In the genomic region with DNA sequence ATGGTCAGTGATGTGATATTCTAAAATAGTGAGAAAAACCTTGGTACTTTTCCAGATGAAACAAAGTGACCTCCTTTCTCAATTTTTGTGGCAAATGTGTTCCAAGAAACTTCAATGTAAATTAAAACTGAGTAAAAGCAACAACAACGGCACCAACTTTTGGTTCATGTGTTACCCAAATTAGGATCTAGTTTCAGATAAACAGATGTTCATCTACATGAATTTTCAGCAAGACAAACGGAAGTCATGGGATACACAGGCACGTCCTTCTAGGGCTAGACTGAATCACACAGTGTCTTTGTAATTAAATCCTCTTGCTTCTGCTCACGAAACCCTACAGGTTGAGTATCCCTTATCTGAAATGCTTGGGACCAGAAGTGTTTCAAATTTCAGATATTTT, we compare ENCODE assay signal across 17 cellular contexts.
"Had no signal": no experiment of that assay in that cellular context is flagged by ENCODE, and none has a peak within 500 bp of the region (broad histone marks: within the 10 kb centered on the region; RNA-seq: fewer than 3 reads in every experiment).

No MANE protein-coding gene starts in this region.

- H3K9me3 ChIP-seq: adrenal gland, colonic mucosa, tibial nerve had no signal

- DNase-seq: activated CD4-positive, alpha-beta T cell treated with anti-CD3 and anti-CD28 coated beads for 4 hours; activated naive CD4-positive, alpha-beta T cell treated with anti-CD3 and anti-CD28 coated beads, Interleukin-2, amount 10 ng/mL, durations not matched to agents 7 days and 5 days; adrenal gland; colonic mucosa; effector memory CD8-positive, alpha-beta T cell; immature natural killer cell; left cardiac atrium; naive thymus-derived CD8-positive, alpha-beta T cell; right cardiac atrium; T-helper 1 cell; WERI-Rb-1 had no signal

- H3K36me3 ChIP-seq: adrenal gland, colonic mucosa, tibial nerve, WERI-Rb-1 had no signal

- H3K4me1 Mint-ChIP-seq: activated naive CD4-positive, alpha-beta T cell treated with anti-CD3 and anti-CD28 coated beads, Interleukin-2, amount 10 ng/mL, durations not matched to agents 7 days and 5 days; activated T-helper 17 cell treated with anti-CD3 and anti-CD28 coated beads, Interleukin-2, amount 50 U/mL, for 72 hours; immature natural killer cell; naive thymus-derived CD8-positive, alpha-beta T cell; stimulated activated effector memory CD8-positive, alpha-beta T cell treated with anti-CD3 and anti-CD28 coated beads, Interleukin-12 subunit alpha, Interleukin-12 subunit beta, amount 100 ng/mL, for 72 hours had no signal

- H3K4me3 Mint-ChIP-seq: activated naive CD4-positive, alpha-beta T cell treated with anti-CD3 and anti-CD28 coated beads, Interleukin-2, amount 10 ng/mL, durations not matched to agents 7 days and 5 days; activated T-helper 17 cell treated with anti-CD3 and anti-CD28 coated beads, Interleukin-2, amount 50 U/mL, for 72 hours; effector memory CD8-positive, alpha-beta T cell; immature natural killer cell; naive thymus-derived CD8-positive, alpha-beta T cell; stimulated activated effector memory CD8-positive, alpha-beta T cell treated with anti-CD3 and anti-CD28 coated beads, Interleukin-12 subunit alpha, Interleukin-12 subunit beta, amount 100 ng/mL, for 72 hours had no signal

- H3K27me3 Mint-ChIP-seq: activated naive CD4-positive, alpha-beta T cell treated with anti-CD3 and anti-CD28 coated beads, Interleukin-2, amount 10 ng/mL, durations not matched to agents 7 days and 5 days; activated T-helper 17 cell treated with anti-CD3 and anti-CD28 coated beads, Interleukin-2, amount 50 U/mL, for 72 hours; effector memory CD8-positive, alpha-beta T cell; naive thymus-derived CD8-positive, alpha-beta T cell; progenitor cell of endocrine pancreas had no signal

- ATAC-seq: activated T-helper 17 cell treated with anti-CD3 and anti-CD28 coated beads, Interleukin-2, amount 50 U/mL, for 72 hours; effector memory CD8-positive, alpha-beta T cell; left cardiac atrium; naive thymus-derived CD8-positive, alpha-beta T cell; right cardiac atrium; stimulated activated effector memory CD8-positive, alpha-beta T cell treated with anti-CD3 and anti-CD28 coated beads, Interleukin-12 subunit alpha, Interleukin-12 subunit beta, amount 100 ng/mL, for 72 hours had no signal

- H3K27ac ChIP-seq: adrenal gland, colonic mucosa, epithelial cell of prostate, tibial nerve, WERI-Rb-1 had no signal

- H3K27me3 ChIP-seq: adrenal gland, colonic mucosa, tibial nerve had no signal

- H3K4me3 ChIP-seq: adrenal gland, colonic mucosa, lung, tibial nerve had no signal

- H3K36me3 Mint-ChIP-seq: activated naive CD4-positive, alpha-beta T cell treated with anti-CD3 and anti-CD28 coated beads, Interleukin-2, amount 10 ng/mL, durations not matched to agents 7 days and 5 days; stimulated activated effector memory CD8-positive, alpha-beta T cell treated with anti-CD3 and anti-CD28 coated beads, Interleukin-12 subunit alpha, Interleukin-12 subunit beta, amount 100 ng/mL, for 72 hours had no signal

- H3K27ac Mint-ChIP-seq: activated naive CD4-positive, alpha-beta T cell treated with anti-CD3 and anti-CD28 coated beads, Interleukin-2, amount 10 ng/mL, durations not matched to agents 7 days and 5 days; activated T-helper 17 cell treated with anti-CD3 and anti-CD28 coated beads, Interleukin-2, amount 50 U/mL, for 72 hours; effector memory CD8-positive, alpha-beta T cell; immature natural killer cell; naive thymus-derived CD8-positive, alpha-beta T cell; progenitor cell of endocrine pancreas; stimulated activated effector memory CD8-positive, alpha-beta T cell treated with anti-CD3 and anti-CD28 coated beads, Interleukin-12 subunit alpha, Interleukin-12 subunit beta, amount 100 ng/mL, for 72 hours had no signal

- H3K4me1 ChIP-seq: adrenal gland, colonic mucosa, tibial nerve had no signal
